Comparison of ENCODE assay signal across 1 cellular context in genomic region chr14:77862154-77862783, GRCh38.
TF ChIP-seq lines count a peak whose summit lies in the region.

No MANE protein-coding gene starts in this region.

TF ChIP-seq in HepG2, 621 proteins besides CTCF, POLR2A, EP300 and RAD21 (continued from another document):
- peak; percentile 33; the same call in 1 of the 2 replicates for TF ChIP-seq ZNF687 (CRISPR knock-in tag; IDR thresholded peaks at IDR 0.05)
- no peak for TF ChIP-seq NFE2L1 (CRISPR knock-in tag; IDR thresholded peaks at IDR 0.05; ENCODE audit: borderline replicate concordance)
- no peak for TF ChIP-seq SRSF1 (optimal IDR thresholded peaks at IDR 0.05; ENCODE audit: low read depth, low read length)
- TF ChIP-seq ZNF567 (CRISPR knock-in tag; IDR thresholded peaks at IDR 0.05; ENCODE audit: borderline replicate concordance) = no peak
- no peak for TF ChIP-seq TEAD3 (CRISPR knock-in tag; optimal IDR thresholded peaks at IDR 0.05; ENCODE audit: borderline replicate concordance)
- TF ChIP-seq EHMT2 (IDR thresholded peaks at IDR 0.05; ENCODE audit: borderline replicate concordance, low read depth, low read length) = no peak
- no peak for TF ChIP-seq ZNF790 (CRISPR knock-in tag; IDR thresholded peaks at IDR 0.05; ENCODE audit: borderline replicate concordance)
- TF ChIP-seq SMC3 (IDR thresholded peaks at IDR 0.05; ENCODE audit: low read length) = peak; percentile 66
- no peak for TF ChIP-seq DBP (CRISPR knock-in tag; IDR thresholded peaks at IDR 0.05; ENCODE audit: not compliant biosample characterization)
- TF ChIP-seq ZNF850 (CRISPR knock-in tag; conservative IDR thresholded peaks at IDR 0.05) = no peak
- TF ChIP-seq ZNF891 (CRISPR knock-in tag; IDR thresholded peaks at IDR 0.05) = peak; percentile 40; the same call in 1 of the 2 replicates
- no peak for TF ChIP-seq NR2F6 (IDR thresholded peaks at IDR 0.05)
- TF ChIP-seq NR2F6 (CRISPR knock-in tag; IDR thresholded peaks at IDR 0.05) = no peak
- no peak for TF ChIP-seq CHD4 (IDR thresholded peaks at IDR 0.05; ENCODE audit: borderline replicate concordance, low read length)
- no peak for TF ChIP-seq RARG (CRISPR knock-in tag; IDR thresholded peaks at IDR 0.05; ENCODE audit: low read depth)
- no peak for TF ChIP-seq ZNF772 (CRISPR knock-in tag; IDR thresholded peaks at IDR 0.05)
- TF ChIP-seq ONECUT2 (CRISPR knock-in tag; IDR thresholded peaks at IDR 0.05) = no peak
- TF ChIP-seq GMEB1 (CRISPR knock-in tag; IDR thresholded peaks at IDR 0.05; ENCODE audit: borderline replicate concordance) = no peak
- TF ChIP-seq EEA1 (CRISPR knock-in tag; IDR thresholded peaks at IDR 0.05; ENCODE audit: borderline replicate concordance) = no peak
- TF ChIP-seq DZIP1 (CRISPR knock-in tag; IDR thresholded peaks at IDR 0.05) = no peak
- TF ChIP-seq THRA (CRISPR knock-in tag; IDR thresholded peaks at IDR 0.05; ENCODE audit: borderline replicate concordance) = no peak
- TF ChIP-seq TSC22D2 (CRISPR knock-in tag; IDR thresholded peaks at IDR 0.05; ENCODE audit: borderline replicate concordance) = no peak
- no peak for TF ChIP-seq FOXA3 (CRISPR knock-in tag; IDR thresholded peaks at IDR 0.05)
- TF ChIP-seq NR0B2 (CRISPR knock-in tag; IDR thresholded peaks at IDR 0.05) = 0 out of 2 replicates have a peak, but pooled peaks have one; percentile 52
- TF ChIP-seq HIVEP1 (CRISPR knock-in tag; IDR thresholded peaks at IDR 0.05) = no peak
- TF ChIP-seq PITX1 (CRISPR knock-in tag; IDR thresholded peaks at IDR 0.05) = no peak
- no peak for TF ChIP-seq SAFB2 (CRISPR knock-in tag; IDR thresholded peaks at IDR 0.05; ENCODE audit: borderline replicate concordance, low read depth)
- no peak for TF ChIP-seq TRIM22 (IDR thresholded peaks at IDR 0.05)
- TF ChIP-seq MIER2 (CRISPR knock-in tag; IDR thresholded peaks at IDR 0.05) = no peak
- no peak for TF ChIP-seq TFAP4 (IDR thresholded peaks at IDR 0.05; ENCODE audit: borderline replicate concordance, low read depth)
- no peak for TF ChIP-seq FOXP4 (CRISPR knock-in tag; IDR thresholded peaks at IDR 0.05)
- no peak for TF ChIP-seq ZBTB1 (CRISPR knock-in tag; IDR thresholded peaks at IDR 0.05; ENCODE audit: borderline replicate concordance)
- TF ChIP-seq MTF2 (CRISPR knock-in tag; IDR thresholded peaks at IDR 0.05; ENCODE audit: borderline replicate concordance) = no peak
- TF ChIP-seq PCBP1 (IDR thresholded peaks at IDR 0.05; ENCODE audit: borderline replicate concordance, low read depth, low read length) = no peak
- no peak for TF ChIP-seq ZNF512 (CRISPR knock-in tag; IDR thresholded peaks at IDR 0.05)
- TF ChIP-seq KDM5A (IDR thresholded peaks at IDR 0.05; ENCODE audit: borderline replicate concordance, low read length) = no peak
- TF ChIP-seq XRCC5 (optimal IDR thresholded peaks at IDR 0.05; ENCODE audit: low read length) = peak; percentile 43
- no peak for TF ChIP-seq ZNF558 (CRISPR knock-in tag; IDR thresholded peaks at IDR 0.05; ENCODE audit: borderline replicate concordance)
TF ChIP-seq in HepG2: peak in this region for 9.
